ENCODE assay signal across 1 cellular context in genomic region chr7:152030059-152030458, GRCh38.
TF ChIP-seq lines count a peak whose summit lies in the region.

No MANE protein-coding gene starts in this region.

TF ChIP-seq in HepG2, 621 proteins besides CTCF, POLR2A, EP300 and RAD21 (continued from another document):
- TF ChIP-seq, protein P1, sequence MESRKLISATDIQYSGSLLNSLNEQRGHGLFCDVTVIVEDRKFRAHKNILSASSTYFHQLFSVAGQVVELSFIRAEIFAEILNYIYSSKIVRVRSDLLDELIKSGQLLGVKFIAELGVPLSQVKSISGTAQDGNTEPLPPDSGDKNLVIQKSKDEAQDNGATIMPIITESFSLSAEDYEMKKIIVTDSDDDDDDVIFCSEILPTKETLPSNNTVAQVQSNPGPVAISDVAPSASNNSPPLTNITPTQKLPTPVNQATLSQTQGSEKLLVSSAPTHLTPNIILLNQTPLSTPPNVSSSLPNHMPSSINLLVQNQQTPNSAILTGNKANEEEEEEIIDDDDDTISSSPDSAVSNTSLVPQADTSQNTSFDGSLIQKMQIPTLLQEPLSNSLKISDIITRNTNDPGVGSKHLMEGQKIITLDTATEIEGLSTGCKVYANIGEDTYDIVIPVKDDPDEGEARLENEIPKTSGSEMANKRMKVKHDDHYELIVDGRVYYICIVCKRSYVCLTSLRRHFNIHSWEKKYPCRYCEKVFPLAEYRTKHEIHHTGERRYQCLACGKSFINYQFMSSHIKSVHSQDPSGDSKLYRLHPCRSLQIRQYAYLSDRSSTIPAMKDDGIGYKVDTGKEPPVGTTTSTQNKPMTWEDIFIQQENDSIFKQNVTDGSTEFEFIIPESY (CRISPR knock-in tag; IDR thresholded peaks at IDR 0.05): peak; percentile 100
- peak; percentile 20; the same call in 1 of the 2 replicates for TF ChIP-seq BHLHE40 (IDR thresholded peaks at IDR 0.05; ENCODE audit: low read length)
- TF ChIP-seq STAG1 (CRISPR knock-in tag; IDR thresholded peaks at IDR 0.05): peak; percentile 48
